In genomic region chr2:209525834-209526281, GRCh38 we compare ENCODE assay signal across 8 cellular contexts.
A peak's percentile ranks its signal among the peaks of the same experiment; 100 is the strongest.
DNase-seq lines count a peak whose midpoint lies in the region; ATAC-seq and TF ChIP-seq lines count a peak whose summit lies in the region.

No MANE protein-coding gene starts in this region.

- DNase-seq in AG09319 (ENCODE audit: extremely low read depth, low read depth) = peak; percentile 47
- peak; percentile 92 for DNase-seq in HFFc6
- no peak for DNase-seq in activated B cell treated with CpG ODN at 0.5 μM for 24 hours
- no peak for DNase-seq in left lung
- no peak for DNase-seq in iPS-NIHi11 (ENCODE audit: low spot score)
- DNase-seq in SK-N-DZ (ENCODE audit: low spot score) = no peak
- DNase-seq in activated T-cell treated with anti-CD3 and anti-CD28 coated beads for 4 hours = no peak
- DNase-seq in mucosa of gallbladder (ENCODE audit: low spot score) = no peak

- no peaks in the 10 kb centered on the region for H3K9me3 Mint-ChIP-seq in HFFc6
- H3K9me3 Mint-ChIP-seq in activated B cell treated with CpG ODN at 0.5 μM for 24 hours = no peaks in the 10 kb centered on the region

- TF ChIP-seq CTCF in AG09319 (IDR thresholded peaks at IDR 0.05; ENCODE audit: low read depth, low read length) (no peak), HFFc6 (IDR thresholded peaks at IDR 0.05) (no peak), activated B cell treated with CpG ODN at 0.5 μM for 24 hours (IDR thresholded peaks at IDR 0.05) (no peak), left lung (IDR thresholded peaks at IDR 0.05) (no peak)

- intact Hi-C loops in activated B cell treated with CpG ODN at 0.5 μM for 24 hours (cut with micrococcal nuclease) (loop anchor here (1.0 to 10.0 kb wide), 6 partner anchors 13 to 1541 kb away; partner anchors contain the start of genes IDH1, KANSL1L and LANCL1), left lung (cut with DNase I) (no loop called here)

- H3K27ac Mint-ChIP-seq in HFFc6 (peak overlapping the region; percentile 77), activated B cell treated with CpG ODN at 0.5 μM for 24 hours (peak overlapping the region; percentile 78)

- H3K4me3 Mint-ChIP-seq in HFFc6 (peak overlapping the region; percentile 68), activated B cell treated with CpG ODN at 0.5 μM for 24 hours (peak overlapping the region; percentile 69)

- no peaks in the 10 kb centered on the region for H3K27me3 Mint-ChIP-seq in HFFc6 (ENCODE audit: insufficient read depth)
- H3K27me3 Mint-ChIP-seq in activated B cell treated with CpG ODN at 0.5 μM for 24 hours = no peaks in the 10 kb centered on the region

- no peaks in the 10 kb centered on the region for H3K36me3 ChIP-seq in left lung

- POLR2A ChIA-PET in activated B cell treated with CpG ODN at 0.5 μM for 24 hours (lab: Charles Lee) = no interaction called here

- H3K4me3 ChIP-seq in left lung = peak overlapping the region in 1 of 2 donors; percentile 1

- H3K27ac ChIP-seq in left lung = peak overlapping the region; percentile 68 to 76

- H3K36me3 Mint-ChIP-seq in HFFc6 (ENCODE audit: low read depth) = no peaks in the 10 kb centered on the region
- no peaks in the 10 kb centered on the region for H3K36me3 Mint-ChIP-seq in activated B cell treated with CpG ODN at 0.5 μM for 24 hours (ENCODE audit: low read depth)

- H3K27me3 ChIP-seq in left lung = no peaks in the 10 kb centered on the region

- H3K4me1 Mint-ChIP-seq in HFFc6 (ENCODE audit: low read depth) = peaks cover 31% of the 10 kb centered on the region
- peaks cover 50% of the 10 kb centered on the region for H3K4me1 Mint-ChIP-seq in activated B cell treated with CpG ODN at 0.5 μM for 24 hours

- H3K4me1 ChIP-seq in left lung = peaks cover 5 to 18% of the 10 kb centered on the region in 2 donors

- no peaks in the 10 kb centered on the region for H3K9me3 ChIP-seq in left lung

- no peak for ATAC-seq in activated B cell treated with CpG ODN at 0.5 μM for 24 hours (ENCODE audit: low read depth)
- peak; percentile 72 for ATAC-seq in left lung

- CTCF ChIA-PET in activated B cell treated with CpG ODN at 0.5 μM for 24 hours (lab: Charles Lee) = interaction anchor here (2.5 kb wide), 1 partner anchor 102 kb away, joined by 10 read pairs; the partner anchor contains the start of gene MAP2

Comparison
In these comparisons a context has a peak if more than half of its experiments do, and no peak if none do; other contexts are left out.
1. DNase-seq: peak in AG09319 (single experiment) and HFFc6 (single experiment); none in activated B cell treated with CpG ODN at 0.5 μM for 24 hours (single experiment), left lung (0 of 2), iPS-NIHi11 (single experiment), SK-N-DZ (single experiment), activated T-cell treated with anti-CD3 and anti-CD28 coated beads for 4 hours (single experiment) and mucosa of gallbladder (single experiment).